Comparison of ENCODE assay signal across 16 cellular contexts in the genomic region with DNA sequence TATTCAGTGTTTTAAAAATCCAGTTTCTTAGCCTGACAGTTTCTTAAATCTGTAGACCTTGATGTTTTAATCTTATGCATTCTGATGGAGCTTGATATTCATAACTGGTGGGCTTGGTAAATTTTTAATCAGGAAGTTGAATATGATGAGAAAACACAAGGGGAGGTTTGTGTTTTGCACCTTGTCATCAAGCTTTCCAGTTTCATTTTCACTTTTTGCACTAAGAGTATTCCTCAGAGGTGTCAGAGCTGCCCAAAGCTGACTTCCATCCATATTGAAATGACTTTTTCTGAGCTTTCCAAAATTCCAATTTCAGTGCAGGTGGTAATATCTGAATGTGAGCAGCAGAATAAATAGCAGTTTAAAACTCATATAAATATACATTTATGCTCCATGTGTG.
A peak's percentile ranks its signal among the peaks of the same experiment; 100 is the strongest.
DNase-seq lines count a peak whose midpoint lies in the region; FAIRE-seq and TF ChIP-seq lines count a peak whose summit lies in the region.
"Had no signal": no experiment of that assay in that cellular context is flagged by ENCODE, and none has a peak within 500 bp of the region (broad histone marks: within the 10 kb centered on the region; RNA-seq: fewer than 3 reads in every experiment).

No MANE protein-coding gene starts in this region.

- no peak overlapping the region for H3K4me3 ChIP-seq in GM12865 (ENCODE audit: low read depth, low read length)
- H3K4me3 ChIP-seq: HAP-1 had no signal

- DNase-seq in ACHN (peak; percentile 37), GM12865 (ENCODE audit: low read depth) (peak; percentile 5), M059J (ENCODE audit: low read depth) (peak; percentile 2), inferior parietal cortex (ENCODE audit: extremely low spot score) (peak; percentile 20), NCI-H2081 (lab: John Stamatoyannopoulos, UW) (no peak), NCI-H524 (lab: John Stamatoyannopoulos, UW) (no peak), DMS153 (lab: John Stamatoyannopoulos, UW) (no peak), GM12892 (ENCODE audit: insufficient read length) (no peak)
- DNase-seq: DMS 273 treated with DMSO at 0.1 percent for 48 hours, NCI-H1048, NCI-H1436 treated with DMSO at 0.1 percent for 48 hours, NCI-H2081 treated with DMSO at 0.1 percent for 48 hours, NCI-H510A had no signal

- TF ChIP-seq POLR2A in GM12892 (IDR thresholded peaks at IDR 0.05; ENCODE audit: low read depth, low read length): no peak

- no peak for FAIRE-seq in GM12892 (lab: Jason Lieb, UNC)
- FAIRE-seq: A204.1, GM19239 had no signal

- in situ Hi-C loops in ACHN (cut with HindIII; ENCODE audit: low pct_ligation_motif_present, low pct_unique_long_range_greater_than_20kb, low sequenced_read_pairs): no loop called here

- TF ChIP-seq CTCF in GM12865 (IDR thresholded peaks at IDR 0.05; ENCODE audit: insufficient read depth, low read depth, low read length, missing control alignments): no peak

Comparison
In these comparisons a context has a peak if more than half of its experiments do, and no peak if none do; other contexts are left out.
1. DNase-seq: peak in ACHN (single experiment), GM12865 (single experiment), M059J (single experiment) and inferior parietal cortex (single experiment); none in NCI-H2081 (0 of 2), NCI-H524 (0 of 2), DMS153 (single experiment) and GM12892 (single experiment).